8 cellular contexts compared by ENCODE assay signal in genomic region chr20:46362931-46363872, GRCh38. TPM values are rescaled to one million over a fixed set of nuclear protein-coding genes. Genes with fewer than 3 reads are reported as not detected.
DNase-seq lines count a peak whose midpoint lies in the region; TF ChIP-seq lines count a peak whose summit lies in the region.

No MANE protein-coding gene starts in this region.

- H3K36me3 ChIP-seq in Loucy (ENCODE audit: insufficient read depth, low read length) (peaks cover 30% of the 10 kb centered on the region; the same call in 1 of the 2 replicates), colonic mucosa (peaks cover 6% of the 10 kb centered on the region), neural progenitor cell (no peaks in the 10 kb centered on the region)

- TF ChIP-seq CTCF in Loucy (conservative IDR thresholded peaks at IDR 0.05; ENCODE audit: low read length): no peak
- no peak for TF ChIP-seq CTCF in colonic mucosa (IDR thresholded peaks at IDR 0.05)
- no peak for TF ChIP-seq CTCF in neural progenitor cell (IDR thresholded peaks at IDR 0.05)

- H3K4me2 ChIP-seq in Loucy (ENCODE audit: low read depth, low read length, poor library complexity, severe bottlenecking): peak overlapping the region; percentile 90
- H3K4me2 ChIP-seq in neural progenitor cell: peak overlapping the region; percentile 96

- H3K27me3 ChIP-seq in Loucy (ENCODE audit: insufficient read depth, low read length, poor library complexity, severe bottlenecking) (no peaks in the 10 kb centered on the region), colonic mucosa (no peaks in the 10 kb centered on the region), neural progenitor cell (no peaks in the 10 kb centered on the region)

- H3K9me3 Mint-ChIP-seq in activated naive CD4-positive, alpha-beta T cell treated with anti-CD3 and anti-CD28 coated beads for 36 hours: no peaks in the 10 kb centered on the region
- H3K9me3 Mint-ChIP-seq in neural progenitor cell: no peaks in the 10 kb centered on the region

- H3K4me1 ChIP-seq in Loucy (ENCODE audit: insufficient read depth, low read length, poor library complexity, severe bottlenecking) (peaks cover 38% of the 10 kb centered on the region), colonic mucosa (peaks cover 23% of the 10 kb centered on the region), neural progenitor cell (peaks cover 4% of the 10 kb centered on the region)

- H4K20me1 ChIP-seq in Loucy (ENCODE audit: insufficient read depth, low read length, poor library complexity, severe bottlenecking) (peaks cover 26% of the 10 kb centered on the region), neural progenitor cell (ENCODE audit: low read depth) (peaks cover 18% of the 10 kb centered on the region)

- no peaks in the 10 kb centered on the region for H3K9me2 ChIP-seq in Loucy (replicated peaks; ENCODE audit: low read depth, low read length)

- CTCF ChIA-PET in activated naive CD4-positive, alpha-beta T cell treated with anti-CD3 and anti-CD28 coated beads for 36 hours (lab: Charles Lee): interaction anchor here (0.7 kb wide), 1 partner anchor 394 kb away, joined by 3 read pairs; no protein-coding TSS in a partner anchor

- no peaks in the 10 kb centered on the region for H3F3A ChIP-seq in Loucy (ENCODE audit: low read depth)
- H3F3A ChIP-seq in neural progenitor cell (ENCODE audit: low read depth): peaks cover 19% of the 10 kb centered on the region

- peak overlapping the region; percentile 89 for H3K9ac ChIP-seq in Loucy (ENCODE audit: low read depth, low read length, poor library complexity, severe bottlenecking)
- H3K9ac ChIP-seq in colonic mucosa (ENCODE audit: low read depth in 2 of 2, low read length in 2 of 2): peak overlapping the region in 1 of 2 donors; percentile 93
- H3K9ac ChIP-seq in neural progenitor cell: peak overlapping the region; percentile 96

- H3K27ac Mint-ChIP-seq in activated naive CD4-positive, alpha-beta T cell treated with anti-CD3 and anti-CD28 coated beads for 36 hours: peak overlapping the region; percentile 86
- peak overlapping the region; percentile 16 for H3K27ac Mint-ChIP-seq in neural progenitor cell

- H3K4me3 Mint-ChIP-seq in activated naive CD4-positive, alpha-beta T cell treated with anti-CD3 and anti-CD28 coated beads for 36 hours: peak overlapping the region; percentile 88
- H3K4me3 Mint-ChIP-seq in neural progenitor cell: peak overlapping the region; percentile 89

- intact Hi-C loops in activated naive CD4-positive, alpha-beta T cell treated with anti-CD3 and anti-CD28 coated beads for 36 hours (cut with micrococcal nuclease): loop anchor here (5.0 kb wide), 1 partner anchor 324 kb away; the partner anchor contains the start of gene TP53RK
- intact Hi-C loops in colonic mucosa (cut with DNase I): no loop called here

- no peak for DNase-seq in activated naive CD4-positive, alpha-beta T cell treated with anti-CD3 and anti-CD28 coated beads for 36 hours
- no peak for DNase-seq in activated naive CD4-positive, alpha-beta T cell (lab: John Stamatoyannopoulos, UW)
- no peak for DNase-seq in colonic mucosa
- DNase-seq in neural progenitor cell (ENCODE audit: low spot score): no peak
- no peak for DNase-seq in DMS153 (lab: John Stamatoyannopoulos, UW)
- no peak for DNase-seq in stimulated activated naive CD4-positive, alpha-beta T cell treated with Interleukin-2 at 50 U/mL for 16 hours (lab: John Stamatoyannopoulos, UW)
- no peak for DNase-seq in NCI-H446 treated with DMSO at 0.1 percent for 48 hours (lab: John Stamatoyannopoulos, UW)

- peaks cover 79% of the 10 kb centered on the region for H3K4me1 Mint-ChIP-seq in activated naive CD4-positive, alpha-beta T cell treated with anti-CD3 and anti-CD28 coated beads for 36 hours (ENCODE audit: low read depth)
- peaks cover 24% of the 10 kb centered on the region for H3K4me1 Mint-ChIP-seq in neural progenitor cell

- peak overlapping the region; percentile 85; the same call in 1 of the 2 replicates for H2AFZ ChIP-seq in Loucy (ENCODE audit: low read length)
- H2AFZ ChIP-seq in neural progenitor cell (replicated peaks): no peak overlapping the region

- peak overlapping the region; percentile 100 for H3K27ac ChIP-seq in colonic mucosa
- H3K27ac ChIP-seq in neural progenitor cell: no peak overlapping the region

- H3K9me3 ChIP-seq in Loucy (ENCODE audit: insufficient read depth, low read depth, low read length) (no peaks in the 10 kb centered on the region), colonic mucosa (no peaks in the 10 kb centered on the region), neural progenitor cell (ENCODE audit: low read depth) (no peaks in the 10 kb centered on the region)

- H3K27me3 Mint-ChIP-seq in activated naive CD4-positive, alpha-beta T cell treated with anti-CD3 and anti-CD28 coated beads for 36 hours (ENCODE audit: low read depth): no peaks in the 10 kb centered on the region
- no peaks in the 10 kb centered on the region for H3K27me3 Mint-ChIP-seq in neural progenitor cell (ENCODE audit: insufficient read depth, low read depth)

- H3K4me3 ChIP-seq in Loucy (ENCODE audit: low read length, poor library complexity, severe bottlenecking) (peak overlapping the region; percentile 85), colonic mucosa (peak overlapping the region; percentile 99), neural progenitor cell (peak overlapping the region; percentile 98)

- H3K79me2 ChIP-seq in Loucy (ENCODE audit: insufficient read depth, low read length) (peaks cover 29% of the 10 kb centered on the region; the same call in 1 of the 2 replicates), neural progenitor cell (ENCODE audit: low read depth) (peaks cover 20% of the 10 kb centered on the region)

- peaks cover 24% of the 10 kb centered on the region for H3K36me3 Mint-ChIP-seq in activated naive CD4-positive, alpha-beta T cell treated with anti-CD3 and anti-CD28 coated beads for 36 hours (ENCODE audit: low read depth)
- peaks cover 15% of the 10 kb centered on the region for H3K36me3 Mint-ChIP-seq in neural progenitor cell

RNA-seq across cellular contexts. Expression of gene ELMO2, which starts 43.2 kb away (rescaled TPM):
- 10 to 100 TPM; 76.8 to 81.0 TPM for total RNA-seq in activated naive CD4-positive, alpha-beta T cell treated with anti-CD3 and anti-CD28 coated beads for 36 hours
- total RNA-seq in colonic mucosa: 10 to 100 TPM; 20.0 to 24.7 TPM
- 53.3 and 64.5 TPM in 2 replicates for total RNA-seq in neural progenitor cell (ENCODE audit: low replicate concordance)

RNA-seq across cellular contexts. Expression of gene CDH22, which starts 54.9 kb away (rescaled TPM):
- under 1 TPM in 1 of 2 experiments, not detected in 1; 0.07 TPM for total RNA-seq in activated naive CD4-positive, alpha-beta T cell treated with anti-CD3 and anti-CD28 coated beads for 36 hours
- total RNA-seq in colonic mucosa (under 1 TPM; 0.12 to 0.13 TPM), neural progenitor cell (ENCODE audit: low replicate concordance) (0.13 and 0.28 TPM in 2 replicates)
